8 cellular contexts compared by ENCODE assay signal in the genomic region with DNA sequence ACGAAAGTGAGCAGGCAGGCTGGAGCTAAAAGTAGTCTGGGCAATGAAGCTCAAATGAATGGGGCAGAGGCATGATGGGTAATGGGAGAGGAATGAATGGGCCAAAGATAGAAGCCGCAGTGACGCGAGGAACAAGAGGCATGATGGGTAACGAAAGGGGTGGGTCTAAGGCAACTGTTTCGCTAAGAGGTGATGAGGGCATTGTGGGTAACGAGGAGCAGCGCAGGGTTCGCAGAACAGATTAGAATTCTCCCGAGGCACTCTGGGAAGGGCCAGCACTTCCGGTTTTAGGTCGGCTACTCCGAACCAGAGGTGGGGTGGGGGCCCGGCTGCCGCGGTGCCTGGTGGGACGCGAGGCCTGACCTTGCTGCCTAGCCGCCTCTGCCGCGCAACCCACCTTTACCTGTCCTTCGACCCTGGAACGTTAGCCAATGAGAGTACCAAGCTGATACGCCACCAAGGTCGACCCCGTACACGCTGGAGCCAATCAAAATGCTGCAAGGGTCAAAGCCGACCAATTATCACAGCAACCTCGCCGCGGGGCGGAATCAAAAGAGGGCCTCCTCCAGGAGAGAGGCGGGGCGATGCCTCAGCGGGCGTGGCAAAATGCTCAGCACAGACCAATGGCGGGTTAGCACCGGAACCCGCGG. TPM values are rescaled to one million over a fixed set of nuclear protein-coding genes. Genes with fewer than 3 reads are reported as not detected.
DNase-seq lines count a peak whose midpoint lies in the region; ATAC-seq and TF ChIP-seq lines count a peak whose summit lies in the region.

No MANE protein-coding gene starts in this region.

- H3K9me3 ChIP-seq in esophagus (ENCODE audit: control insufficient read depth in 2 of 2, insufficient read depth in 1 of 2, low read depth in 1 of 2, low read length in 1 of 2) (no peaks in the 10 kb centered on the region), mononuclear cell (ENCODE audit: low read depth, low read length) (no peaks in the 10 kb centered on the region), thoracic aorta (no peaks in the 10 kb centered on the region)

- ATAC-seq in GM19467 (IDR thresholded peaks at IDR 0.05; ENCODE audit: unreplicated experiment) (peak; percentile 84), HG03571 (IDR thresholded peaks at IDR 0.05; ENCODE audit: unreplicated experiment) (peak; percentile 79), thoracic aorta (ENCODE audit: insufficient number of reproducible peaks, low FRiP score, low read depth) (peak; percentile 91)

- H3K4me3 ChIP-seq in esophagus (ENCODE audit: low read depth in 1 of 2, low read length in 2 of 2) (peak overlapping the region; percentile 52 to 56), mononuclear cell (ENCODE audit: low read length) (peak overlapping the region; percentile 58), thoracic aorta (peak overlapping the region; percentile 86)

- H3K27ac ChIP-seq in esophagus (ENCODE audit: low read depth in 2 of 2, low read length in 1 of 2): peak overlapping the region; percentile 98 to 100
- H3K27ac ChIP-seq in thoracic aorta: peak overlapping the region; percentile 88 to 97

- H3K27ac Mint-ChIP-seq in activated CD4-positive, alpha-beta memory T cell treated with anti-CD3 and anti-CD28 coated beads, Interleukin-2, amount 10 ng/mL, durations not matched to agents 7 days and 5 days: peak overlapping the region; percentile 93

- DNase-seq in DMS53 treated with DMSO at 0.1 percent for 48 hours (lab: John Stamatoyannopoulos, UW; ENCODE audit: unreplicated experiment) (peak; percentile 99), NCI-H526 treated with DMSO at 0.1 percent for 48 hours (lab: John Stamatoyannopoulos, UW) (peak; percentile 100), thoracic aorta (ENCODE audit: low spot score) (peak; percentile 86)
- peak; percentile 100 for DNase-seq in activated CD4-positive, alpha-beta memory T cell treated with anti-CD3 and anti-CD28 coated beads, Interleukin-2, amount 10 ng/mL, durations not matched to agents 7 days and 5 days

- no peaks in the 10 kb centered on the region for H3K27me3 Mint-ChIP-seq in activated CD4-positive, alpha-beta memory T cell treated with anti-CD3 and anti-CD28 coated beads, Interleukin-2, amount 10 ng/mL, durations not matched to agents 7 days and 5 days

- H3K36me3 ChIP-seq in esophagus (ENCODE audit: control insufficient read depth in 2 of 2, insufficient read depth in 2 of 2, low read length in 1 of 2) (peaks cover 4 to 27% of the 10 kb centered on the region in 2 donors), thoracic aorta (peaks cover 38% of the 10 kb centered on the region)

- no peaks in the 10 kb centered on the region for H3K27me3 ChIP-seq in esophagus (ENCODE audit: control insufficient read depth in 1 of 2, insufficient read depth in 2 of 2, low read length in 2 of 2)
- no peaks in the 10 kb centered on the region for H3K27me3 ChIP-seq in mononuclear cell (ENCODE audit: insufficient read depth, low read length)
- H3K27me3 ChIP-seq in thoracic aorta (replicated peaks; ENCODE audit: insufficient read depth): no peaks in the 10 kb centered on the region

- H3K4me1 ChIP-seq in esophagus (ENCODE audit: control insufficient read depth in 2 of 2, insufficient read depth in 2 of 2, low read length in 1 of 2): peaks cover 2 to 18% of the 10 kb centered on the region in 2 donors
- H3K4me1 ChIP-seq in mononuclear cell (ENCODE audit: insufficient read depth, low read length): peaks cover 22% of the 10 kb centered on the region
- peaks cover 17 to 23% of the 10 kb centered on the region in 2 donors for H3K4me1 ChIP-seq in thoracic aorta (ENCODE audit: control insufficient read depth in 1 of 2, low read depth in 2 of 2)

- WGBS in esophagus, 2 donors: 0% methylated on average over 40 of the region's 40 CpGs

- H3K9me3 Mint-ChIP-seq in activated CD4-positive, alpha-beta memory T cell treated with anti-CD3 and anti-CD28 coated beads, Interleukin-2, amount 10 ng/mL, durations not matched to agents 7 days and 5 days: peaks cover 5% of the 10 kb centered on the region

- H3K4me1 Mint-ChIP-seq in activated CD4-positive, alpha-beta memory T cell treated with anti-CD3 and anti-CD28 coated beads, Interleukin-2, amount 10 ng/mL, durations not matched to agents 7 days and 5 days: peaks cover 28% of the 10 kb centered on the region

- peaks cover 32% of the 10 kb centered on the region for H3K36me3 Mint-ChIP-seq in activated CD4-positive, alpha-beta memory T cell treated with anti-CD3 and anti-CD28 coated beads, Interleukin-2, amount 10 ng/mL, durations not matched to agents 7 days and 5 days (ENCODE audit: low read depth)

- TF ChIP-seq CTCF in thoracic aorta (IDR thresholded peaks at IDR 0.05): no peak

- POLR2A ChIA-PET in activated CD4-positive, alpha-beta memory T cell treated with anti-CD3 and anti-CD28 coated beads, Interleukin-2, amount 10 ng/mL, durations not matched to agents 7 days and 5 days (lab: Charles Lee): interaction anchor here (0.7 to 1.4 kb wide), 9 partner anchors 14 to 481 kb away, joined by 3 to 8 read pairs (median 4); a partner anchor contains a TSS

- CTCF ChIA-PET in activated CD4-positive, alpha-beta memory T cell treated with anti-CD3 and anti-CD28 coated beads, Interleukin-2, amount 10 ng/mL, durations not matched to agents 7 days and 5 days (lab: Charles Lee): interaction anchor here (0.9 to 1.9 kb wide), 8 partner anchors 13 to 320 kb away, joined by 3 to 9 read pairs (median 4); a partner anchor contains a TSS

- peak overlapping the region; percentile 80 for H3K4me3 Mint-ChIP-seq in activated CD4-positive, alpha-beta memory T cell treated with anti-CD3 and anti-CD28 coated beads, Interleukin-2, amount 10 ng/mL, durations not matched to agents 7 days and 5 days

RNA-seq across cellular contexts. Expression of a gene that starts 0.6 kb away (rescaled TPM):
- total RNA-seq in activated CD4-positive, alpha-beta memory T cell treated with anti-CD3 and anti-CD28 coated beads, Interleukin-2, amount 10 ng/mL, durations not matched to agents 7 days and 5 days: 10 to 100 TPM; 46.6 to 47.4 TPM
- 10 to 100 TPM; 46.0 to 60.8 TPM for polyA plus RNA-seq in esophagus
- total RNA-seq in mononuclear cell (23.4 TPM), thoracic aorta (10 to 100 TPM; 24.9 to 48.5 TPM)

RNA-seq across cellular contexts. Expression of a gene that starts 15.1 kb away (rescaled TPM):
- not detected for total RNA-seq in activated CD4-positive, alpha-beta memory T cell treated with anti-CD3 and anti-CD28 coated beads, Interleukin-2, amount 10 ng/mL, durations not matched to agents 7 days and 5 days
- 10 to 100 TPM in 1 of 2 donors, 1 to 10 TPM in 1; 9.6 to 17.9 TPM for polyA plus RNA-seq in esophagus
- total RNA-seq in mononuclear cell (0.94 TPM), thoracic aorta (100 to 1,000 TPM; 111 to 333 TPM)

RNA-seq across cellular contexts. Expression of a gene that starts 23.9 kb away (rescaled TPM):
- 1 to 10 TPM in 1 of 2 experiments, under 1 TPM in 1; 0.78 to 2.3 TPM for total RNA-seq in activated CD4-positive, alpha-beta memory T cell treated with anti-CD3 and anti-CD28 coated beads, Interleukin-2, amount 10 ng/mL, durations not matched to agents 7 days and 5 days
- 1 to 10 TPM; 2.0 to 2.2 TPM for polyA plus RNA-seq in esophagus
- total RNA-seq in mononuclear cell: not detected
- 10 to 100 TPM in 1 of 2 donors, 1 to 10 TPM in 1; 4.9 to 12.3 TPM for total RNA-seq in thoracic aorta

RNA-seq across cellular contexts. Expression of a gene that starts 44.4 kb away (rescaled TPM):
- under 1 TPM; 0.25 to 0.38 TPM for total RNA-seq in activated CD4-positive, alpha-beta memory T cell treated with anti-CD3 and anti-CD28 coated beads, Interleukin-2, amount 10 ng/mL, durations not matched to agents 7 days and 5 days
- polyA plus RNA-seq in esophagus: 10 to 100 TPM; 58.7 to 60.9 TPM
- total RNA-seq in mononuclear cell: 22.1 TPM
- 10 to 100 TPM; 61.7 to 84.3 TPM for total RNA-seq in thoracic aorta

RNA-seq across cellular contexts. Expression of a gene that starts 51.5 kb away (rescaled TPM):
- total RNA-seq in activated CD4-positive, alpha-beta memory T cell treated with anti-CD3 and anti-CD28 coated beads, Interleukin-2, amount 10 ng/mL, durations not matched to agents 7 days and 5 days: not detected
- polyA plus RNA-seq in esophagus: not detected
- total RNA-seq in mononuclear cell (not detected), thoracic aorta (not detected)

Comparison
In these comparisons a context has a peak if more than half of its experiments do, and no peak if none do; other contexts are left out.
1. Peak in every context shown above with its lines: DNase-seq, ATAC-seq, H3K4me3 ChIP-seq and H3K27ac ChIP-seq.
2. RNA of a gene that starts 15.1 kb away (total RNA-seq): 111 to 333 TPM in thoracic aorta; 0.94 TPM in mononuclear cell (single experiment) and not detected in activated CD4-positive, alpha-beta memory T cell treated with anti-CD3 and anti-CD28 coated beads, Interleukin-2, amount 10 ng/mL, durations not matched to agents 7 days and 5 days; every median in the first group is over 10 times any median in the second.